In genomic region chr4:109682875-109683274, GRCh38 we compare ENCODE assay signal across 15 cellular contexts. TPM values are rescaled to one million over a fixed set of nuclear protein-coding genes. Genes with fewer than 3 reads are reported as not detected.
DNase-seq lines count a peak whose midpoint lies in the region; ATAC-seq lines count a peak whose summit lies in the region.
"Had no signal": no experiment of that assay in that cellular context is flagged by ENCODE, and none has a peak within 500 bp of the region (broad histone marks: within the 10 kb centered on the region; RNA-seq: fewer than 3 reads in every experiment).

No MANE protein-coding gene starts in this region.

- H3K36me3 Mint-ChIP-seq in activated naive CD4-positive, alpha-beta T cell treated with anti-CD3 and anti-CD28 coated beads, Interleukin-2, amount 10 ng/mL, durations not matched to agents 7 days and 5 days = peaks cover 78% of the 10 kb centered on the region
- H3K36me3 Mint-ChIP-seq in activated naive CD4-positive, alpha-beta T cell treated with anti-CD3 and anti-CD28 coated beads for 36 hours (ENCODE audit: low read depth) = peaks cover 27% of the 10 kb centered on the region
- H3K36me3 Mint-ChIP-seq in activated naive CD8-positive, alpha-beta T cell treated with anti-CD3 and anti-CD28 coated beads for 36 hours = peaks cover 45% of the 10 kb centered on the region
- peaks cover 36% of the 10 kb centered on the region for H3K36me3 Mint-ChIP-seq in stimulated activated effector memory CD8-positive, alpha-beta T cell treated with anti-CD3 and anti-CD28 coated beads, Interleukin-12 subunit alpha, Interleukin-12 subunit beta, amount 100 ng/mL, for 72 hours

- H3K4me3 ChIP-seq in HAP-1 = no peak overlapping the region
- H3K4me3 ChIP-seq: K562, SJSA1 had no signal

- H3K9me3 Mint-ChIP-seq in activated naive CD4-positive, alpha-beta T cell treated with anti-CD3 and anti-CD28 coated beads, Interleukin-2, amount 10 ng/mL, durations not matched to agents 7 days and 5 days = peaks cover 5% of the 10 kb centered on the region
- H3K9me3 Mint-ChIP-seq in activated naive CD4-positive, alpha-beta T cell treated with anti-CD3 and anti-CD28 coated beads for 36 hours = no peaks in the 10 kb centered on the region
- H3K9me3 Mint-ChIP-seq in activated naive CD8-positive, alpha-beta T cell treated with anti-CD3 and anti-CD28 coated beads for 36 hours = no peaks in the 10 kb centered on the region
- no peaks in the 10 kb centered on the region for H3K9me3 Mint-ChIP-seq in stimulated activated effector memory CD8-positive, alpha-beta T cell treated with anti-CD3 and anti-CD28 coated beads, Interleukin-12 subunit alpha, Interleukin-12 subunit beta, amount 100 ng/mL, for 72 hours

- H3K9me3 ChIP-seq in HAP-1 = peaks cover 2% of the 10 kb centered on the region
- H3K9me3 ChIP-seq: BE2C, SJSA1 had no signal

- intact Hi-C loops in activated naive CD4-positive, alpha-beta T cell treated with anti-CD3 and anti-CD28 coated beads for 36 hours (cut with micrococcal nuclease) = no loop called here

- H3K36me3 ChIP-seq in HAP-1 (replicated peaks) = no peaks in the 10 kb centered on the region; the same call in 1 of the 2 replicates
- H3K36me3 ChIP-seq: BE2C had no signal

- DNase-seq in activated naive CD4-positive, alpha-beta T cell treated with anti-CD3 and anti-CD28 coated beads, Interleukin-2, amount 10 ng/mL, durations not matched to agents 7 days and 5 days = no peak
- DNase-seq in activated naive CD4-positive, alpha-beta T cell treated with anti-CD3 and anti-CD28 coated beads for 36 hours = no peak
- peak; percentile 26 to 28 for DNase-seq in HAP-1 (ENCODE audit: low spot score in 2 of 2)
- DNase-seq in activated naive CD8-positive, alpha-beta T cell treated with anti-CD3 and anti-CD28 coated beads for 36 hours = no peak
- DNase-seq in stimulated activated effector memory CD8-positive, alpha-beta T cell treated with anti-CD3 and anti-CD28 coated beads, Interleukin-12 subunit alpha, Interleukin-12 subunit beta, amount 100 ng/mL, for 72 hours (ENCODE audit: low spot score in 2 of 2) = no peak
- no peak for DNase-seq in NCI-H226
- DNase-seq: BE2C, NCI-H1048, NCI-H1694, PC-3 had no signal

- peaks cover 20% of the 10 kb centered on the region for H3K4me1 ChIP-seq in HAP-1
- H3K4me1 ChIP-seq: BE2C, SJSA1 had no signal

- H3K4me1 Mint-ChIP-seq in activated naive CD4-positive, alpha-beta T cell treated with anti-CD3 and anti-CD28 coated beads, Interleukin-2, amount 10 ng/mL, durations not matched to agents 7 days and 5 days = peaks cover 34% of the 10 kb centered on the region
- H3K4me1 Mint-ChIP-seq in activated naive CD4-positive, alpha-beta T cell treated with anti-CD3 and anti-CD28 coated beads for 36 hours (ENCODE audit: low read depth) = peaks cover 22% of the 10 kb centered on the region
- H3K4me1 Mint-ChIP-seq in activated naive CD8-positive, alpha-beta T cell treated with anti-CD3 and anti-CD28 coated beads for 36 hours = peaks cover 15% of the 10 kb centered on the region
- H3K4me1 Mint-ChIP-seq in stimulated activated effector memory CD8-positive, alpha-beta T cell treated with anti-CD3 and anti-CD28 coated beads, Interleukin-12 subunit alpha, Interleukin-12 subunit beta, amount 100 ng/mL, for 72 hours = peaks cover 25% of the 10 kb centered on the region

- no peak overlapping the region for H3K4me3 Mint-ChIP-seq in activated naive CD4-positive, alpha-beta T cell treated with anti-CD3 and anti-CD28 coated beads, Interleukin-2, amount 10 ng/mL, durations not matched to agents 7 days and 5 days
- H3K4me3 Mint-ChIP-seq in activated naive CD4-positive, alpha-beta T cell treated with anti-CD3 and anti-CD28 coated beads for 36 hours = no peak overlapping the region
- no peak overlapping the region for H3K4me3 Mint-ChIP-seq in activated naive CD8-positive, alpha-beta T cell treated with anti-CD3 and anti-CD28 coated beads for 36 hours
- H3K4me3 Mint-ChIP-seq in stimulated activated effector memory CD8-positive, alpha-beta T cell treated with anti-CD3 and anti-CD28 coated beads, Interleukin-12 subunit alpha, Interleukin-12 subunit beta, amount 100 ng/mL, for 72 hours = no peak overlapping the region

- in situ Hi-C loops in HAP-1 (cut with MboI; ENCODE audit: low sequenced_read_pairs) = no loop called here

- peak; percentile 47 for ATAC-seq in stimulated activated effector memory CD8-positive, alpha-beta T cell treated with anti-CD3 and anti-CD28 coated beads, Interleukin-12 subunit alpha, Interleukin-12 subunit beta, amount 100 ng/mL, for 72 hours
- ATAC-seq in HG03520 (IDR thresholded peaks at IDR 0.05; ENCODE audit: unreplicated experiment) (no peak), HG02840 (IDR thresholded peaks at IDR 0.05; ENCODE audit: low FRiP score, unreplicated experiment) (no peak)
- ATAC-seq: HCT116, K562, PC-3 had no signal

- CTCF ChIA-PET in activated naive CD4-positive, alpha-beta T cell treated with anti-CD3 and anti-CD28 coated beads, Interleukin-2, amount 10 ng/mL, durations not matched to agents 7 days and 5 days (lab: Charles Lee) = no interaction called here
- CTCF ChIA-PET in activated naive CD4-positive, alpha-beta T cell treated with anti-CD3 and anti-CD28 coated beads for 36 hours (lab: Charles Lee) = interaction anchor here (1.6 kb wide), 1 partner anchor 21 kb away, joined by 4 read pairs; the partner anchor contains the start of gene CASP6

- H3K27ac Mint-ChIP-seq in activated naive CD4-positive, alpha-beta T cell treated with anti-CD3 and anti-CD28 coated beads, Interleukin-2, amount 10 ng/mL, durations not matched to agents 7 days and 5 days = peak overlapping the region; percentile 6
- no peak overlapping the region for H3K27ac Mint-ChIP-seq in activated naive CD4-positive, alpha-beta T cell treated with anti-CD3 and anti-CD28 coated beads for 36 hours
- peak overlapping the region; percentile 27 for H3K27ac Mint-ChIP-seq in activated naive CD8-positive, alpha-beta T cell treated with anti-CD3 and anti-CD28 coated beads for 36 hours
- peak overlapping the region; percentile 60 for H3K27ac Mint-ChIP-seq in stimulated activated effector memory CD8-positive, alpha-beta T cell treated with anti-CD3 and anti-CD28 coated beads, Interleukin-12 subunit alpha, Interleukin-12 subunit beta, amount 100 ng/mL, for 72 hours

- no peaks in the 10 kb centered on the region for H3K27me3 Mint-ChIP-seq in activated naive CD4-positive, alpha-beta T cell treated with anti-CD3 and anti-CD28 coated beads, Interleukin-2, amount 10 ng/mL, durations not matched to agents 7 days and 5 days
- H3K27me3 Mint-ChIP-seq in activated naive CD4-positive, alpha-beta T cell treated with anti-CD3 and anti-CD28 coated beads for 36 hours (ENCODE audit: low read depth) = no peaks in the 10 kb centered on the region
- no peaks in the 10 kb centered on the region for H3K27me3 Mint-ChIP-seq in activated naive CD8-positive, alpha-beta T cell treated with anti-CD3 and anti-CD28 coated beads for 36 hours

- H3K27me3 ChIP-seq in HAP-1 (ENCODE audit: low read depth) = no peaks in the 10 kb centered on the region
- H3K27me3 ChIP-seq: BE2C, SJSA1 had no signal

RNA-seq across cellular contexts. Expression of gene CASP6, which starts 20.4 kb away (rescaled TPM):
- 10 to 100 TPM; 11.5 to 12.1 TPM for total RNA-seq in activated naive CD4-positive, alpha-beta T cell treated with anti-CD3 and anti-CD28 coated beads for 36 hours
- 10 to 100 TPM; 22.2 to 23.5 TPM for total RNA-seq in activated naive CD8-positive, alpha-beta T cell treated with anti-CD3 and anti-CD28 coated beads for 36 hours

RNA-seq across cellular contexts. Expression of gene PLA2G12A, which starts 47.0 kb away (rescaled TPM):
- total RNA-seq in activated naive CD4-positive, alpha-beta T cell treated with anti-CD3 and anti-CD28 coated beads for 36 hours = 10 to 100 TPM; 22.8 to 24.3 TPM
- total RNA-seq in activated naive CD8-positive, alpha-beta T cell treated with anti-CD3 and anti-CD28 coated beads for 36 hours = 10 to 100 TPM; 24.0 to 31.2 TPM

Comparison
In these comparisons a context has a peak if more than half of its experiments do, and no peak if none do; other contexts are left out.
1. DNase-seq: peak in HAP-1 (2 of 2); none in activated naive CD4-positive, alpha-beta T cell treated with anti-CD3 and anti-CD28 coated beads, Interleukin-2, amount 10 ng/mL, durations not matched to agents 7 days and 5 days (single experiment), activated naive CD4-positive, alpha-beta T cell treated with anti-CD3 and anti-CD28 coated beads for 36 hours (single experiment), activated naive CD8-positive, alpha-beta T cell treated with anti-CD3 and anti-CD28 coated beads for 36 hours (single experiment), stimulated activated effector memory CD8-positive, alpha-beta T cell treated with anti-CD3 and anti-CD28 coated beads, Interleukin-12 subunit alpha, Interleukin-12 subunit beta, amount 100 ng/mL, for 72 hours (0 of 2) and NCI-H226 (single experiment).